In genomic region chr10:29323387-29323786, GRCh38 we compare ENCODE assay signal across 1 cellular context.
TF ChIP-seq lines count a peak whose summit lies in the region.

No MANE protein-coding gene starts in this region.

TF ChIP-seq in HepG2, 621 proteins besides CTCF, POLR2A, EP300 and RAD21 (continued from another document):
- no peak for TF ChIP-seq CEBPZ (IDR thresholded peaks at IDR 0.05; ENCODE audit: low read length)
